Comparison of ENCODE assay signal across 8 cellular contexts in the genomic region with DNA sequence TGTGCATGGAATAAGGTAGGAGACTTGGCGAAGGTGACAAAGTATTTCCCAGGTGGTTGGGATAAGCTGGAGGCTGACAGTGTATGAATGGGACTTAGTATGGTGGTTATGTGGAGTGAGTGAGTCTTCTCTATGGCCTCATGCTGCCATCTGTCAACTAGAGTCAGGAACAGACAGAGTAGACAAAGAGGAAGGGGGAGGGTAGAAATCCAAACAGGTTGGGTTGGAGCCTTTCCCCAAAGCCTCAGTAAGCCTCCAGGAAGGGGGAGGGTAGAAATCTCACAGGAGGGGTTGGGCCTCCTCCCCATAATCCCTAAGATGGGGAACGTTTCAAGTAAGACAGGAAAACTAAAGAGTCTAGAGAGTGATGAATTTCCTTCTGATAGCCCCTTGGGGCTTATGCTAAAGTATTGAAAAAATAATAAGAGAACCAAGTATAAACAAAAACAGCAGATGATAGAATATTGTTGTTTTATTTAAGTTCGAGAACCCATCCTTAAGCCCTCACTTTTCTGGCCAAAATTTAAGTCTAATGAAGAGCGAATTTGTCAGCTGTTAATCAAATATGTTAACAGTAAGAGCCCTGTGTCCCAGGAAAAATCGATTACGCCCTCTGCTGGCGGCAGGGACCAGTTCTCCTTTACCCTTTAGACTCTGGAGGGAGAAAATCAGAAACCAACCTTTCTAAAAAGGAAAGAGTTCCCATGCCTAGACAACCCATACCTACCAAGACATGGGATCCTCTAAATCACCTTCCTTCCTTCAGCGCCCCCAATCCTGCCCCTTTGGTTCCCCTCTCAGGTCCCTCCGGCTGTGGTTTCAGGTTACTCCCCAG. TPM values are rescaled to one million over a fixed set of nuclear protein-coding genes. Genes with fewer than 3 reads are reported as not detected.
A peak's percentile ranks its signal among the peaks of the same experiment; 100 is the strongest.
DNase-seq lines count a peak whose midpoint lies in the region; ATAC-seq and TF ChIP-seq lines count a peak whose summit lies in the region.

No MANE protein-coding gene starts in this region.

- DNase-seq in DMS53 treated with DMSO at 0.1 percent for 48 hours (lab: John Stamatoyannopoulos, UW; ENCODE audit: unreplicated experiment) (peak; percentile 91), LHCN-M2 (ENCODE audit: low read depth) (peak; percentile 82), SK-N-SH (peak; percentile 60), heart left ventricle (peak; percentile 60 to 81 (median 64)), prostate gland (ENCODE audit: low spot score) (peak; percentile 35), uterus (peak; percentile 48 to 57)
- DNase-seq in activated naive CD8-positive, alpha-beta T cell treated with anti-CD3 and anti-CD28 coated beads, Interleukin-2, amount 10 ng/mL, durations not matched to agents 7 days and 5 days = peak; percentile 63

- H3K9me3 ChIP-seq in SK-N-SH = no peaks in the 10 kb centered on the region
- H3K9me3 ChIP-seq in heart left ventricle = no peaks in the 10 kb centered on the region
- H3K9me3 ChIP-seq in prostate gland = no peaks in the 10 kb centered on the region
- H3K9me3 ChIP-seq in uterus = no peaks in the 10 kb centered on the region

- H3K27ac ChIP-seq in SK-N-SH (ENCODE audit: low read depth in 2 of 2, low read length in 1 of 2) = no peak overlapping the region
- H3K27ac ChIP-seq in heart left ventricle = peak overlapping the region in 3 of 12 donors; percentile 12 to 55 (median 46)
- H3K27ac ChIP-seq in prostate gland = peak overlapping the region in 1 of 2 donors; percentile 18
- peak overlapping the region in 1 of 2 donors; percentile 41 for H3K27ac ChIP-seq in uterus

- no peaks in the 10 kb centered on the region for H3K36me3 Mint-ChIP-seq in activated naive CD8-positive, alpha-beta T cell treated with anti-CD3 and anti-CD28 coated beads, Interleukin-2, amount 10 ng/mL, durations not matched to agents 7 days and 5 days

- ATAC-seq in GM21723 (IDR thresholded peaks at IDR 0.05; ENCODE audit: unreplicated experiment) (peak; percentile 43), heart left ventricle (peak; percentile 68 to 89 (median 82))
- ATAC-seq in activated naive CD8-positive, alpha-beta T cell treated with anti-CD3 and anti-CD28 coated beads, Interleukin-2, amount 10 ng/mL, durations not matched to agents 7 days and 5 days (ENCODE audit: low read depth) = peak; percentile 86

- peak; percentile 68 for TF ChIP-seq RAD21 in SK-N-SH (IDR thresholded peaks at IDR 0.05; ENCODE audit: low read length)

- no peaks in the 10 kb centered on the region for H3K9me3 Mint-ChIP-seq in activated naive CD8-positive, alpha-beta T cell treated with anti-CD3 and anti-CD28 coated beads, Interleukin-2, amount 10 ng/mL, durations not matched to agents 7 days and 5 days

- TF ChIP-seq POLR2A in heart left ventricle (IDR thresholded peaks at IDR 0.05) (no peak), prostate gland (IDR thresholded peaks at IDR 0.05) (no peak), uterus (IDR thresholded peaks at IDR 0.05) (no peak)

- no peaks in the 10 kb centered on the region for H4K20me1 ChIP-seq in SK-N-SH (ENCODE audit: insufficient read depth)

- intact Hi-C loops in heart left ventricle (cut with DNase I) (loop anchor here in 7 of 10 donors (1.0 to 10.0 kb wide), 7 partner anchors 55 to 115 kb away; no protein-coding TSS in a partner anchor), prostate gland (cut with DNase I) (loop anchor here (5.0 kb wide), 1 partner anchor 35 kb away; no protein-coding TSS in a partner anchor), uterus (cut with DNase I; ENCODE audit: low total_unique reads) (loop anchor here (10.0 kb wide), 1 partner anchor 112 kb away; no protein-coding TSS in a partner anchor)

- peaks cover 20% of the 10 kb centered on the region for H3K27me3 Mint-ChIP-seq in activated naive CD8-positive, alpha-beta T cell treated with anti-CD3 and anti-CD28 coated beads, Interleukin-2, amount 10 ng/mL, durations not matched to agents 7 days and 5 days

- peak overlapping the region; percentile 55; the same call in 1 of the 2 replicates for H2AFZ ChIP-seq in SK-N-SH (ENCODE audit: low read depth)

- no peak for TF ChIP-seq EP300 in SK-N-SH (IDR thresholded peaks at IDR 0.05; ENCODE audit: borderline replicate concordance in 1 of 2, low read depth in 1 of 2, low read length in 1 of 2)

- no peaks in the 10 kb centered on the region for H3K9me2 ChIP-seq in SK-N-SH

- no peaks in the 10 kb centered on the region for H3F3A ChIP-seq in SK-N-SH (replicated peaks; ENCODE audit: insufficient read depth)

- peak overlapping the region; percentile 37 to 57 for H3K4me3 ChIP-seq in SK-N-SH (ENCODE audit: low read depth in 2 of 2, low read length in 1 of 2)
- H3K4me3 ChIP-seq in heart left ventricle = peak overlapping the region in 10 of 12 donors; percentile 19 to 52 (median 42)
- peak overlapping the region in 1 of 2 donors; percentile 12 for H3K4me3 ChIP-seq in prostate gland
- peak overlapping the region; percentile 14 to 23 for H3K4me3 ChIP-seq in uterus

- no peak overlapping the region for H3K27ac Mint-ChIP-seq in activated naive CD8-positive, alpha-beta T cell treated with anti-CD3 and anti-CD28 coated beads, Interleukin-2, amount 10 ng/mL, durations not matched to agents 7 days and 5 days

- H3K4me3 Mint-ChIP-seq in activated naive CD8-positive, alpha-beta T cell treated with anti-CD3 and anti-CD28 coated beads, Interleukin-2, amount 10 ng/mL, durations not matched to agents 7 days and 5 days = peak overlapping the region; percentile 43

- peaks cover 6% of the 10 kb centered on the region for H3K4me1 Mint-ChIP-seq in activated naive CD8-positive, alpha-beta T cell treated with anti-CD3 and anti-CD28 coated beads, Interleukin-2, amount 10 ng/mL, durations not matched to agents 7 days and 5 days

- H3K4me2 ChIP-seq in SK-N-SH = peak overlapping the region; percentile 67

- H3K27me3 ChIP-seq in SK-N-SH (ENCODE audit: insufficient read depth) (peaks cover 57% of the 10 kb centered on the region), heart left ventricle (peaks cover 0 to 5% (median 0%) of the 10 kb centered on the region in 9 donors), prostate gland (replicated peaks; ENCODE audit: insufficient read depth) (no peaks in the 10 kb centered on the region), uterus (no peaks in the 10 kb centered on the region)

- WGBS in SK-N-SH (ENCODE audit: low lambda C conversion rate) = 13% methylated on average over 9 of the region's 9 CpGs
- WGBS in heart left ventricle, 4 donors = 12 to 13% (median 13%) methylated on average over 9 of the region's 9 CpGs
- 14% methylated on average over 9 of the region's 9 CpGs for WGBS in prostate gland

- CTCF ChIA-PET in SK-N-SH (lab: Yijun Ruan, JAX) = interaction anchor here (0.6 to 6.1 kb wide), 55 partner anchors 8 to 439 kb away, joined by 3 to 71 read pairs (median 5); a partner anchor contains a TSS

- H3K4me1 ChIP-seq in SK-N-SH (ENCODE audit: control insufficient read depth in 1 of 2, insufficient read depth in 2 of 2, low read depth in 1 of 2, low read length in 1 of 2) (peaks cover 0 to 4% of the 10 kb centered on the region in 2 experiments; a peak in 1 of 4 replicates), heart left ventricle (peaks cover 0 to 13% (median 0%) of the 10 kb centered on the region in 12 donors), prostate gland (replicated peaks) (no peaks in the 10 kb centered on the region), uterus (no peaks in the 10 kb centered on the region)

- TF ChIP-seq CTCF in SK-N-SH (IDR thresholded peaks at IDR 0.05) (peak; percentile 100), heart left ventricle (IDR thresholded peaks at IDR 0.05) (peak; percentile 69 to 96 (median 84)), prostate gland (IDR thresholded peaks at IDR 0.05) (peak; percentile 47 to 85 (median 74)), uterus (IDR thresholded peaks at IDR 0.05) (peak; percentile 58 to 72 (median 66))

- H3K9ac ChIP-seq in SK-N-SH = no peak overlapping the region

- H3K79me2 ChIP-seq in SK-N-SH (ENCODE audit: insufficient read depth) = no peaks in the 10 kb centered on the region

- POLR2A ChIA-PET in SK-N-SH (lab: Yijun Ruan, JAX) = interaction anchor here (1.2 kb wide), 1 partner anchor 115 kb away, joined by 3 read pairs; no protein-coding TSS in a partner anchor
- POLR2A ChIA-PET in activated naive CD8-positive, alpha-beta T cell treated with anti-CD3 and anti-CD28 coated beads, Interleukin-2, amount 10 ng/mL, durations not matched to agents 7 days and 5 days (lab: Charles Lee) = no interaction called here

- H3K36me3 ChIP-seq in SK-N-SH (replicated peaks in 1 of 2; ENCODE audit: control insufficient read depth in 1 of 2, insufficient read depth in 2 of 2, low read length in 1 of 2) = no peaks in the 10 kb centered on the region
- H3K36me3 ChIP-seq in heart left ventricle = no peaks in the 10 kb centered on the region
- no peaks in the 10 kb centered on the region for H3K36me3 ChIP-seq in prostate gland
- H3K36me3 ChIP-seq in uterus = no peaks in the 10 kb centered on the region

TF ChIP-seq in SK-N-SH, 30 proteins besides CTCF, POLR2A, EP300 and RAD21 (continues in another document):
- TF ChIP-seq RXRA (IDR thresholded peaks at IDR 0.05; ENCODE audit: borderline replicate concordance, low read depth) (no peak), NFIC (IDR thresholded peaks at IDR 0.05; ENCODE audit: borderline replicate concordance) (no peak), RFX5 (IDR thresholded peaks at IDR 0.05; ENCODE audit: low read length) (no peak), SIN3A (IDR thresholded peaks at IDR 0.05; ENCODE audit: borderline replicate concordance, low read depth, low read length) (no peak), MXI1 (IDR thresholded peaks at IDR 0.05; ENCODE audit: low read depth, low read length) (no peak), TCF12 (IDR thresholded peaks at IDR 0.05) (no peak)

RNA-seq across cellular contexts. Expression of a gene that starts 1.8 kb away (rescaled TPM):
- 0.06 TPM in 1 of 2 replicates, not detected in the other for total RNA-seq in LHCN-M2 (2014; rRNA removed)
- polyA plus RNA-seq in LHCN-M2 (2012) = not detected
- polyA plus RNA-seq in SK-N-SH (2012; rRNA removed) = not detected in 2 replicates
- not detected in 2 replicates for polyA plus RNA-seq in SK-N-SH (2012; cell fraction: cytosol; rRNA removed)
- polyA plus RNA-seq in SK-N-SH (2012; cell fraction: nucleus; rRNA removed) = not detected in 2 replicates
- not detected for total RNA-seq in activated naive CD8-positive, alpha-beta T cell treated with anti-CD3 and anti-CD28 coated beads, Interleukin-2, amount 10 ng/mL, durations not matched to agents 7 days and 5 days
- total RNA-seq in heart left ventricle = not detected
- not detected for polyA plus RNA-seq in heart left ventricle
- total RNA-seq in prostate gland = 1 to 10 TPM in 1 of 2 donors, not detected in 1; 1.0 TPM
- total RNA-seq in uterus = not detected

RNA-seq across cellular contexts. Expression of a gene that starts 19.8 kb away (rescaled TPM):
- total RNA-seq in LHCN-M2 (2014; rRNA removed) (0.58 and 1.5 TPM in 2 replicates), heart left ventricle (under 1 TPM in 2 of 9 donors, not detected in 7; 0.44 to 0.57 TPM), prostate gland (1 to 10 TPM in 1 of 2 donors, not detected in 1; 1.7 TPM), uterus (under 1 TPM in 1 of 4 donors, not detected in 3; 0.48 TPM)
- 1.3 TPM for polyA plus RNA-seq in LHCN-M2 (2012)
- polyA plus RNA-seq in SK-N-SH (2012; rRNA removed) (0.10 and 0.16 TPM in 2 replicates), heart left ventricle (under 1 TPM in 1 of 2 donors, not detected in 1; 0.11 TPM)
- 0.09 and 0.12 TPM in 2 replicates for polyA plus RNA-seq in SK-N-SH (2012; cell fraction: cytosol; rRNA removed)
- polyA plus RNA-seq in SK-N-SH (2012; cell fraction: nucleus; rRNA removed) = 0.13 and 0.22 TPM in 2 replicates
- total RNA-seq in activated naive CD8-positive, alpha-beta T cell treated with anti-CD3 and anti-CD28 coated beads, Interleukin-2, amount 10 ng/mL, durations not matched to agents 7 days and 5 days = not detected

Comparison
In these comparisons a context has a peak if more than half of its experiments do, and no peak if none do; other contexts are left out.
1. DNase-seq: peak in every context shown above with its lines; median percentile 91 in DMS53 treated with DMSO at 0.1 percent for 48 hours; 82 in LHCN-M2; 64 in heart left ventricle; 63 in activated naive CD8-positive, alpha-beta T cell treated with anti-CD3 and anti-CD28 coated beads, Interleukin-2, amount 10 ng/mL, durations not matched to agents 7 days and 5 days; 60 in SK-N-SH; 52 in uterus; 35 in prostate gland.